Comparison of ENCODE assay signal across 13 cellular contexts in the genomic region with DNA sequence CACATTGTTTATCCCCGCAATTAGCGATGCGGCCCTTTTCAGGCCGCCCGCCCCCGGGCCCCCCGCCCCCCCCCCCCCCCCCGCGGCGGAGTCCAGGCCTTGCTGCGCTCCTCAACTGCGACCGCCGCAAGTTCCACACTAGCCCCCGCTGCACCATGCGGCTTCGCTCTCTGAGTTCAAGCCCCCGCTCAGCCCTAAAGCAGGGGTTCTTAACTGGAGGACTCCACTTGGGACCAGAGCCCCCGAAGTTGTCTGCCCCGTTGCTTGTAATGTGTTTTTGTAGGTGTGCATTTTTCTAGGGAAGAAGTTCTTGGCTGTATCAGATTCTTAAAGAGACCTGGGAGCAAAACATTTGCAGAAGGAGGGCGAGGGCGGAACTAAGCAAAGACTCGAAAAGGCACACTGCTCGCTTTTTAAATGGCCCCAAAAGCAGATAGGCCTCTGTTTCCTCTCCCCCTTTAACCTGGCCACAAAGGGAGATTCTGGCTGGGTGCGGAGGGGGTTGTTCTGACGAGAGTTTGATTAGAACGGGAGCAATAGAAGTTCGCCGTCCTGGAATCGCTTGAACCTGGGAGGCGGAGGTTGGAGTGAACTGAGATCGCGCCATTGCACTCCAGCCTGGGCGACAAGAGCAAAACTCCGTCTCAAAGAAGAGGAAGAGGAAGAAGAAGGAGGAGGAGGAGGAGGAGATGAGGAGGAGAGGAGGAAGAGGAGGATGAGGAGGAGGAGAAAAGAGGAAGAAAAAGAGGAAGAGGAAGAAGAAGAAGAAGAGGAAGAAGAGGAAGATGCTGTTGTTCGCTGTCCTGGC. TPM values are rescaled to one million over a fixed set of nuclear protein-coding genes. Genes with fewer than 3 reads are reported as not detected.
DNase-seq lines count a peak whose midpoint lies in the region; ATAC-seq and TF ChIP-seq lines count a peak whose summit lies in the region.
"Had no signal": no experiment of that assay in that cellular context is flagged by ENCODE, and none has a peak within 500 bp of the region (broad histone marks: within the 10 kb centered on the region; RNA-seq: fewer than 3 reads in every experiment).

No MANE protein-coding gene starts in this region.

- CTCF ChIA-PET in CD8-positive, alpha-beta T cell (lab: Charles Lee), result no interaction called here

- H4K20me1 ChIP-seq in GM23338 (replicated peaks; ENCODE audit: insufficient read depth), result peaks cover 53% of the 10 kb centered on the region

- H3K4me1 Mint-ChIP-seq in CD8-positive, alpha-beta T cell (ENCODE audit: low read depth), result peaks cover 53% of the 10 kb centered on the region
- peaks cover 54% of the 10 kb centered on the region for H3K4me1 Mint-ChIP-seq in GM23338
- H3K4me1 Mint-ChIP-seq in endodermal cell, result peaks cover 47% of the 10 kb centered on the region
- H3K4me1 Mint-ChIP-seq in osteocyte (ENCODE audit: unreplicated experiment), result peaks cover 39% of the 10 kb centered on the region

- ATAC-seq in CD8-positive, alpha-beta T cell, result no peak
- ATAC-seq in GM23338, result no peak
- no peak for ATAC-seq in GM21360 (IDR thresholded peaks at IDR 0.05; ENCODE audit: unreplicated experiment)
- no peak for ATAC-seq in HG02884 (IDR thresholded peaks at IDR 0.05; ENCODE audit: unreplicated experiment)
- ATAC-seq: activated CD4-positive, alpha-beta T cell treated with anti-CD3 and anti-CD28 coated beads for 36 hours had no signal

- no peaks in the 10 kb centered on the region for H3K79me2 ChIP-seq in GM23338 (replicated peaks; ENCODE audit: insufficient read depth)

- peaks cover 41% of the 10 kb centered on the region for H3F3A ChIP-seq in GM23338 (replicated peaks; ENCODE audit: low read depth)

- POLR2A ChIA-PET in CD8-positive, alpha-beta T cell (lab: Charles Lee), result no interaction called here

- no peak overlapping the region for H3K4me3 ChIP-seq in CD8-positive, alpha-beta T cell (ENCODE audit: low read depth, low read length)
- H3K4me3 ChIP-seq in GM23338 (no peak overlapping the region), endodermal cell (ENCODE audit: low read length) (no peak overlapping the region)
- H3K4me3 ChIP-seq: lung had no signal

- H3K27ac Mint-ChIP-seq in CD8-positive, alpha-beta T cell, result no peak overlapping the region
- H3K27ac Mint-ChIP-seq in GM23338 (no peak overlapping the region), endodermal cell (no peak overlapping the region), osteocyte (ENCODE audit: unreplicated experiment) (no peak overlapping the region)
- H3K27ac Mint-ChIP-seq: activated CD4-positive, alpha-beta T cell treated with anti-CD3 and anti-CD28 coated beads for 36 hours had no signal

- 8 to 11% methylated on average over 15 to 29 of the region's 36 CpGs for WGBS in endodermal cell (ENCODE audit: insufficient coverage in 1 of 2, insufficient read length in 1 of 2), 2 experiments

- H3K9me2 ChIP-seq in GM23338 (ENCODE audit: insufficient read depth), result no peaks in the 10 kb centered on the region

- no peak overlapping the region for H2AFZ ChIP-seq in GM23338

- intact Hi-C loops in CD8-positive, alpha-beta T cell (cut with DNase I, micrococcal nuclease), result no loop called here

- no peak overlapping the region for H3K4me2 ChIP-seq in GM23338

- peak overlapping the region; percentile 44 for H3K4me3 Mint-ChIP-seq in CD8-positive, alpha-beta T cell
- H3K4me3 Mint-ChIP-seq in GM23338 (peak overlapping the region; percentile 46; the same call in 1 of the 3 replicates), endodermal cell (peak overlapping the region; percentile 29), osteocyte (ENCODE audit: unreplicated experiment) (peak overlapping the region; percentile 63)

- H3K36me3 ChIP-seq in CD8-positive, alpha-beta T cell (ENCODE audit: insufficient read depth, low read length), result no peaks in the 10 kb centered on the region
- H3K36me3 ChIP-seq in GM23338 (ENCODE audit: insufficient read depth), result no peaks in the 10 kb centered on the region
- no peaks in the 10 kb centered on the region for H3K36me3 ChIP-seq in endodermal cell (ENCODE audit: control insufficient read depth, insufficient read depth, low read length)

- no peak for TF ChIP-seq CTCF in CD8-positive, alpha-beta T cell (IDR thresholded peaks at IDR 0.05)
- TF ChIP-seq CTCF in GM23338 (conservative IDR thresholded peaks at IDR 0.05; ENCODE audit: low read depth in 2 of 2), result no peak
- TF ChIP-seq CTCF in endodermal cell (conservative IDR thresholded peaks at IDR 0.05), result no peak
- TF ChIP-seq CTCF in osteocyte (IDR thresholded peaks at IDR 0.05), result no peak

- no peaks in the 10 kb centered on the region for H3K9me3 ChIP-seq in CD8-positive, alpha-beta T cell (ENCODE audit: low read length)
- H3K9me3 ChIP-seq in endodermal cell (ENCODE audit: control insufficient read depth, low read length), result no peaks in the 10 kb centered on the region

- H3K9me3 Mint-ChIP-seq in CD8-positive, alpha-beta T cell, result no peaks in the 10 kb centered on the region
- H3K9me3 Mint-ChIP-seq in GM23338, result peaks cover 12% of the 10 kb centered on the region
- H3K9me3 Mint-ChIP-seq in endodermal cell, result no peaks in the 10 kb centered on the region
- no peaks in the 10 kb centered on the region for H3K9me3 Mint-ChIP-seq in osteocyte (ENCODE audit: unreplicated experiment)

- H3K9ac ChIP-seq in endodermal cell (ENCODE audit: extremely low read depth, low read length, poor library complexity, severe bottlenecking), result no peak overlapping the region

- no peaks in the 10 kb centered on the region for H3K36me3 Mint-ChIP-seq in CD8-positive, alpha-beta T cell
- no peaks in the 10 kb centered on the region for H3K36me3 Mint-ChIP-seq in GM23338 (ENCODE audit: low read depth)
- no peaks in the 10 kb centered on the region for H3K36me3 Mint-ChIP-seq in endodermal cell (ENCODE audit: low read depth)
- H3K36me3 Mint-ChIP-seq in osteocyte (ENCODE audit: unreplicated experiment), result no peaks in the 10 kb centered on the region

- peaks cover 59% of the 10 kb centered on the region for H3K27me3 ChIP-seq in CD8-positive, alpha-beta T cell (ENCODE audit: insufficient read depth, low read length)
- peaks cover 96% of the 10 kb centered on the region for H3K27me3 ChIP-seq in GM23338 (ENCODE audit: insufficient read depth)
- peaks cover 97% of the 10 kb centered on the region for H3K27me3 ChIP-seq in endodermal cell (ENCODE audit: control insufficient read depth, insufficient read depth, low read length, poor library complexity, severe bottlenecking)

- H3K4me1 ChIP-seq in CD8-positive, alpha-beta T cell (ENCODE audit: insufficient read depth, low read length), result peaks cover 62% of the 10 kb centered on the region
- peaks cover 53% of the 10 kb centered on the region for H3K4me1 ChIP-seq in GM23338 (ENCODE audit: insufficient read depth)
- peaks cover 5% of the 10 kb centered on the region for H3K4me1 ChIP-seq in endodermal cell (ENCODE audit: control insufficient read depth, insufficient read depth, low read length)

- peaks cover 77% of the 10 kb centered on the region for H3K27me3 Mint-ChIP-seq in CD8-positive, alpha-beta T cell (ENCODE audit: low read depth)
- H3K27me3 Mint-ChIP-seq in GM23338 (ENCODE audit: insufficient read depth, low read depth, poor library complexity) (peaks cover 90% of the 10 kb centered on the region), endodermal cell (ENCODE audit: insufficient read depth) (peaks cover 90% of the 10 kb centered on the region), osteocyte (ENCODE audit: unreplicated experiment) (peaks cover 46% of the 10 kb centered on the region)

- no peak overlapping the region for H3K27ac ChIP-seq in CD8-positive, alpha-beta T cell (ENCODE audit: low read depth, low read length)
- no peak overlapping the region for H3K27ac ChIP-seq in GM23338 (ENCODE audit: low read depth)
- no peak overlapping the region for H3K27ac ChIP-seq in endodermal cell (ENCODE audit: low read depth, low read length)

- no peak for DNase-seq in CD8-positive, alpha-beta T cell
- DNase-seq in GM23338 (ENCODE audit: low spot score) (no peak), endodermal cell (peak; percentile 58), osteocyte (ENCODE audit: extremely low spot score, unreplicated experiment) (no peak), SHP77 (lab: John Stamatoyannopoulos, UW) (no peak)
- DNase-seq: DMS79 treated with DMSO at 0.1 percent for 48 hours; Karpas-422; NCI-H226; stimulated activated CD8-positive, alpha-beta memory T cell treated with anti-CD3 and anti-CD28 coated beads, Interleukin-4, amount 100 ng/mL, for 48 hours had no signal

TF ChIP-seq in GM23338, 12 proteins besides CTCF, POLR2A, EP300 and RAD21:
- TF ChIP-seq ZNF331 (CRISPR knock-in tag; IDR thresholded peaks at IDR 0.05; ENCODE audit: low read depth) (no peak), EZH2 (IDR thresholded peaks at IDR 0.05; ENCODE audit: low read depth, unreplicated experiment) (peak; percentile 99), EZH2phosphoT487 (IDR thresholded peaks at IDR 0.05; ENCODE audit: unreplicated experiment) (peak; percentile 86), NANOG (IDR thresholded peaks at IDR 0.05; ENCODE audit: borderline replicate concordance) (no peak), CREB1 (CRISPR knock-in tag; IDR thresholded peaks at IDR 0.05; ENCODE audit: low read depth) (no peak)

RNA-seq across cellular contexts. Expression of gene MSX1, which starts 2.3 kb away (rescaled TPM):
- not detected for total RNA-seq in CD8-positive, alpha-beta T cell
- total RNA-seq in GM23338 (2014; rRNA removed; shearing (Covaris generic)), result not detected in 2 replicates
- polyA plus RNA-seq in GM23338 (2016; fragmentation: Nextera tagmentation; extraction: Ambion mirVana), result 0.40 and 0.61 TPM in 2 replicates
- total RNA-seq in endodermal cell (1 to 10 TPM in 1 of 2 donors, under 1 TPM in 1; 0.46 to 1.3 TPM), osteocyte (2.2 and 3.5 TPM in 2 replicates)
- polyA plus RNA-seq in endodermal cell (2013, experiment 1 of 2), result 60.2 TPM
- polyA plus RNA-seq in endodermal cell (2013, experiment 2 of 2), result 43.4 TPM
